Comparison of ENCODE assay signal across 2 cellular contexts in the genomic region with DNA sequence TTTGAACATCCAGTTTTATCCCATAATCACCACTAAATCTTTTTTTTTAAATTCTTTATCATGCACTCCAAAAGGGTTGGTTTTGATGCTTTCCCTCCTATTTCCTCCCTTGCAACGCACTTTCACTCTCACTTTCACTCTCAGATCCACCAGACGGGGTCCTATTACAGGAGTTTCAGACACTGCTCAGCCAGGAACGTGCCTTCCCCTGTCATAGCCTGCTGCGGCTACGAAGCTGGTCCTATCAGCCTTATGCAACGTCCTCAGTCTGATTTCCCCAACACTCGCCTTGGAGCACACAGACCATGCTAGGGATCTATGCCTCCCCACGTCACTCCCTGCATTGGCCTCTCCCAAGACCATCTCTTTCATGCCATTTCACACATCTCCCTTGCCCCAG.
TF ChIP-seq lines count a peak whose summit lies in the region.

No MANE protein-coding gene starts in this region.

TF ChIP-seq in HCT116, 20 proteins besides CTCF, POLR2A, EP300 and RAD21:
- TF ChIP-seq, protein P1, sequence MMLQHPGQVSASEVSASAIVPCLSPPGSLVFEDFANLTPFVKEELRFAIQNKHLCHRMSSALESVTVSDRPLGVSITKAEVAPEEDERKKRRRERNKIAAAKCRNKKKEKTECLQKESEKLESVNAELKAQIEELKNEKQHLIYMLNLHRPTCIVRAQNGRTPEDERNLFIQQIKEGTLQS (IDR thresholded peaks at IDR 0.05): no peak
- TF ChIP-seq YY1 (IDR thresholded peaks at IDR 0.05; ENCODE audit: extremely low read depth, insufficient replicate concordance, low read depth, low read length) (no peak), EGR1 (IDR thresholded peaks at IDR 0.05; ENCODE audit: low read depth) (no peak), FOSL1 (IDR thresholded peaks at IDR 0.05; ENCODE audit: low read depth) (no peak), TCF7L2 (IDR thresholded peaks at IDR 0.05; ENCODE audit: borderline replicate concordance, extremely low read depth, insufficient read depth, insufficient read length) (no peak), SRF (IDR thresholded peaks at IDR 0.05; ENCODE audit: low read depth) (no peak), EZH2phosphoT487 (IDR thresholded peaks at IDR 0.05; ENCODE audit: borderline replicate concordance) (no peak), ZNF274 (IDR thresholded peaks at IDR 0.05; ENCODE audit: low read depth, low read length) (no peak), ELF1 (IDR thresholded peaks at IDR 0.05; ENCODE audit: borderline replicate concordance, low read depth) (no peak), JUND (IDR thresholded peaks at IDR 0.05) (no peak), SP1 (IDR thresholded peaks at IDR 0.05; ENCODE audit: low read depth) (no peak), CBX3 (IDR thresholded peaks at IDR 0.05; ENCODE audit: low read depth) (no peak), ZFX (IDR thresholded peaks at IDR 0.05) (no peak)
- TF ChIP-seq, protein P2, sequence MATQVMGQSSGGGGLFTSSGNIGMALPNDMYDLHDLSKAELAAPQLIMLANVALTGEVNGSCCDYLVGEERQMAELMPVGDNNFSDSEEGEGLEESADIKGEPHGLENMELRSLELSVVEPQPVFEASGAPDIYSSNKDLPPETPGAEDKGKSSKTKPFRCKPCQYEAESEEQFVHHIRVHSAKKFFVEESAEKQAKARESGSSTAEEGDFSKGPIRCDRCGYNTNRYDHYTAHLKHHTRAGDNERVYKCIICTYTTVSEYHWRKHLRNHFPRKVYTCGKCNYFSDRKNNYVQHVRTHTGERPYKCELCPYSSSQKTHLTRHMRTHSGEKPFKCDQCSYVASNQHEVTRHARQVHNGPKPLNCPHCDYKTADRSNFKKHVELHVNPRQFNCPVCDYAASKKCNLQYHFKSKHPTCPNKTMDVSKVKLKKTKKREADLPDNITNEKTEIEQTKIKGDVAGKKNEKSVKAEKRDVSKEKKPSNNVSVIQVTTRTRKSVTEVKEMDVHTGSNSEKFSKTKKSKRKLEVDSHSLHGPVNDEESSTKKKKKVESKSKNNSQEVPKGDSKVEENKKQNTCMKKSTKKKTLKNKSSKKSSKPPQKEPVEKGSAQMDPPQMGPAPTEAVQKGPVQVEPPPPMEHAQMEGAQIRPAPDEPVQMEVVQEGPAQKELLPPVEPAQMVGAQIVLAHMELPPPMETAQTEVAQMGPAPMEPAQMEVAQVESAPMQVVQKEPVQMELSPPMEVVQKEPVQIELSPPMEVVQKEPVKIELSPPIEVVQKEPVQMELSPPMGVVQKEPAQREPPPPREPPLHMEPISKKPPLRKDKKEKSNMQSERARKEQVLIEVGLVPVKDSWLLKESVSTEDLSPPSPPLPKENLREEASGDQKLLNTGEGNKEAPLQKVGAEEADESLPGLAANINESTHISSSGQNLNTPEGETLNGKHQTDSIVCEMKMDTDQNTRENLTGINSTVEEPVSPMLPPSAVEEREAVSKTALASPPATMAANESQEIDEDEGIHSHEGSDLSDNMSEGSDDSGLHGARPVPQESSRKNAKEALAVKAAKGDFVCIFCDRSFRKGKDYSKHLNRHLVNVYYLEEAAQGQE (IDR thresholded peaks at IDR 0.05; ENCODE audit: low read depth): no peak
- TF ChIP-seq, protein P3, sequence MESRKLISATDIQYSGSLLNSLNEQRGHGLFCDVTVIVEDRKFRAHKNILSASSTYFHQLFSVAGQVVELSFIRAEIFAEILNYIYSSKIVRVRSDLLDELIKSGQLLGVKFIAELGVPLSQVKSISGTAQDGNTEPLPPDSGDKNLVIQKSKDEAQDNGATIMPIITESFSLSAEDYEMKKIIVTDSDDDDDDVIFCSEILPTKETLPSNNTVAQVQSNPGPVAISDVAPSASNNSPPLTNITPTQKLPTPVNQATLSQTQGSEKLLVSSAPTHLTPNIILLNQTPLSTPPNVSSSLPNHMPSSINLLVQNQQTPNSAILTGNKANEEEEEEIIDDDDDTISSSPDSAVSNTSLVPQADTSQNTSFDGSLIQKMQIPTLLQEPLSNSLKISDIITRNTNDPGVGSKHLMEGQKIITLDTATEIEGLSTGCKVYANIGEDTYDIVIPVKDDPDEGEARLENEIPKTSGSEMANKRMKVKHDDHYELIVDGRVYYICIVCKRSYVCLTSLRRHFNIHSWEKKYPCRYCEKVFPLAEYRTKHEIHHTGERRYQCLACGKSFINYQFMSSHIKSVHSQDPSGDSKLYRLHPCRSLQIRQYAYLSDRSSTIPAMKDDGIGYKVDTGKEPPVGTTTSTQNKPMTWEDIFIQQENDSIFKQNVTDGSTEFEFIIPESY (IDR thresholded peaks at IDR 0.05; ENCODE audit: extremely low read depth, insufficient replicate concordance, low read length): no peak

TF ChIP-seq in GM12878, 131 proteins besides CTCF, POLR2A, EP300 and RAD21 (continued from another document and continues in another):
- TF ChIP-seq, protein P4, sequence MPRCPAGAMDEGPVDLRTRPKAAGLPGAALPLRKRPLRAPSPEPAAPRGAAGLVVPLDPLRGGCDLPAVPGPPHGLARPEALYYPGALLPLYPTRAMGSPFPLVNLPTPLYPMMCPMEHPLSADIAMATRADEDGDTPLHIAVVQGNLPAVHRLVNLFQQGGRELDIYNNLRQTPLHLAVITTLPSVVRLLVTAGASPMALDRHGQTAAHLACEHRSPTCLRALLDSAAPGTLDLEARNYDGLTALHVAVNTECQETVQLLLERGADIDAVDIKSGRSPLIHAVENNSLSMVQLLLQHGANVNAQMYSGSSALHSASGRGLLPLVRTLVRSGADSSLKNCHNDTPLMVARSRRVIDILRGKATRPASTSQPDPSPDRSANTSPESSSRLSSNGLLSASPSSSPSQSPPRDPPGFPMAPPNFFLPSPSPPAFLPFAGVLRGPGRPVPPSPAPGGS (IDR thresholded peaks at IDR 0.05; ENCODE audit: borderline replicate concordance, insufficient read depth, low read depth, low read length, poor library complexity, severe bottlenecking): no peak
- TF ChIP-seq MTA3 (IDR thresholded peaks at IDR 0.05; ENCODE audit: borderline replicate concordance, low read length) (no peak), SMC3 (IDR thresholded peaks at IDR 0.05; ENCODE audit: borderline replicate concordance, low read length) (no peak), RELA (IDR thresholded peaks at IDR 0.05; ENCODE audit: borderline replicate concordance, partially characterized antibody) (no peak), ZNF24 (IDR thresholded peaks at IDR 0.05) (no peak), SREBF2 (IDR thresholded peaks at IDR 0.05; ENCODE audit: low read length) (no peak), KDM1A (IDR thresholded peaks at IDR 0.05; ENCODE audit: borderline replicate concordance) (no peak), TCF7 (IDR thresholded peaks at IDR 0.05; ENCODE audit: borderline replicate concordance) (no peak), ZNF622 (IDR thresholded peaks at IDR 0.05) (no peak), NFIC (IDR thresholded peaks at IDR 0.05; ENCODE audit: low read depth, low read length) (no peak), CHD4 (IDR thresholded peaks at IDR 0.05) (no peak), FOS (IDR thresholded peaks at IDR 0.05; ENCODE audit: borderline replicate concordance, extremely low read depth, insufficient read length) (no peak), CBX5 (IDR thresholded peaks at IDR 0.05; ENCODE audit: low read depth) (peak; percentile 94; the same call in 1 of the 2 replicates), MEF2A (IDR thresholded peaks at IDR 0.05; ENCODE audit: insufficient read depth, low read depth, low read length) (no peak)
- TF ChIP-seq, protein P5, sequence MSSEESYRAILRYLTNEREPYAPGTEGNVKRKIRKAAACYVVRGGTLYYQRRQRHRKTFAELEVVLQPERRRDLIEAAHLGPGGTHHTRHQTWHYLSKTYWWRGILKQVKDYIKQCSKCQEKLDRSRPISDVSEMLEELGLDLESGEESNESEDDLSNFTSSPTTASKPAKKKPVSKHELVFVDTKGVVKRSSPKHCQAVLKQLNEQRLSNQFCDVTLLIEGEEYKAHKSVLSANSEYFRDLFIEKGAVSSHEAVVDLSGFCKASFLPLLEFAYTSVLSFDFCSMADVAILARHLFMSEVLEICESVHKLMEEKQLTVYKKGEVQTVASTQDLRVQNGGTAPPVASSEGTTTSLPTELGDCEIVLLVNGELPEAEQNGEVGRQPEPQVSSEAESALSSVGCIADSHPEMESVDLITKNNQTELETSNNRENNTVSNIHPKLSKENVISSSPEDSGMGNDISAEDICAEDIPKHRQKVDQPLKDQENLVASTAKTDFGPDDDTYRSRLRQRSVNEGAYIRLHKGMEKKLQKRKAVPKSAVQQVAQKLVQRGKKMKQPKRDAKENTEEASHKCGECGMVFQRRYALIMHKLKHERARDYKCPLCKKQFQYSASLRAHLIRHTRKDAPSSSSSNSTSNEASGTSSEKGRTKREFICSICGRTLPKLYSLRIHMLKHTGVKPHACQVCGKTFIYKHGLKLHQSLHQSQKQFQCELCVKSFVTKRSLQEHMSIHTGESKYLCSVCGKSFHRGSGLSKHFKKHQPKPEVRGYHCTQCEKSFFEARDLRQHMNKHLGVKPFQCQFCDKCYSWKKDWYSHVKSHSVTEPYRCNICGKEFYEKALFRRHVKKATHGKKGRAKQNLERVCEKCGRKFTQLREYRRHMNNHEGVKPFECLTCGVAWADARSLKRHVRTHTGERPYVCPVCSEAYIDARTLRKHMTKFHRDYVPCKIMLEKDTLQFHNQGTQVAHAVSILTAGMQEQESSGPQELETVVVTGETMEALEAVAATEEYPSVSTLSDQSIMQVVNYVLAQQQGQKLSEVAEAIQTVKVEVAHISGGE (CRISPR knock-in tag; IDR thresholded peaks at IDR 0.05): no peak
- TF ChIP-seq, protein P6, sequence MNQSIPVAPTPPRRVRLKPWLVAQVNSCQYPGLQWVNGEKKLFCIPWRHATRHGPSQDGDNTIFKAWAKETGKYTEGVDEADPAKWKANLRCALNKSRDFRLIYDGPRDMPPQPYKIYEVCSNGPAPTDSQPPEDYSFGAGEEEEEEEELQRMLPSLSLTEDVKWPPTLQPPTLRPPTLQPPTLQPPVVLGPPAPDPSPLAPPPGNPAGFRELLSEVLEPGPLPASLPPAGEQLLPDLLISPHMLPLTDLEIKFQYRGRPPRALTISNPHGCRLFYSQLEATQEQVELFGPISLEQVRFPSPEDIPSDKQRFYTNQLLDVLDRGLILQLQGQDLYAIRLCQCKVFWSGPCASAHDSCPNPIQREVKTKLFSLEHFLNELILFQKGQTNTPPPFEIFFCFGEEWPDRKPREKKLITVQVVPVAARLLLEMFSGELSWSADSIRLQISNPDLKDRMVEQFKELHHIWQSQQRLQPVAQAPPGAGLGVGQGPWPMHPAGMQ (IDR thresholded peaks at IDR 0.05; ENCODE audit: borderline replicate concordance): no peak
- TF ChIP-seq, protein P7, sequence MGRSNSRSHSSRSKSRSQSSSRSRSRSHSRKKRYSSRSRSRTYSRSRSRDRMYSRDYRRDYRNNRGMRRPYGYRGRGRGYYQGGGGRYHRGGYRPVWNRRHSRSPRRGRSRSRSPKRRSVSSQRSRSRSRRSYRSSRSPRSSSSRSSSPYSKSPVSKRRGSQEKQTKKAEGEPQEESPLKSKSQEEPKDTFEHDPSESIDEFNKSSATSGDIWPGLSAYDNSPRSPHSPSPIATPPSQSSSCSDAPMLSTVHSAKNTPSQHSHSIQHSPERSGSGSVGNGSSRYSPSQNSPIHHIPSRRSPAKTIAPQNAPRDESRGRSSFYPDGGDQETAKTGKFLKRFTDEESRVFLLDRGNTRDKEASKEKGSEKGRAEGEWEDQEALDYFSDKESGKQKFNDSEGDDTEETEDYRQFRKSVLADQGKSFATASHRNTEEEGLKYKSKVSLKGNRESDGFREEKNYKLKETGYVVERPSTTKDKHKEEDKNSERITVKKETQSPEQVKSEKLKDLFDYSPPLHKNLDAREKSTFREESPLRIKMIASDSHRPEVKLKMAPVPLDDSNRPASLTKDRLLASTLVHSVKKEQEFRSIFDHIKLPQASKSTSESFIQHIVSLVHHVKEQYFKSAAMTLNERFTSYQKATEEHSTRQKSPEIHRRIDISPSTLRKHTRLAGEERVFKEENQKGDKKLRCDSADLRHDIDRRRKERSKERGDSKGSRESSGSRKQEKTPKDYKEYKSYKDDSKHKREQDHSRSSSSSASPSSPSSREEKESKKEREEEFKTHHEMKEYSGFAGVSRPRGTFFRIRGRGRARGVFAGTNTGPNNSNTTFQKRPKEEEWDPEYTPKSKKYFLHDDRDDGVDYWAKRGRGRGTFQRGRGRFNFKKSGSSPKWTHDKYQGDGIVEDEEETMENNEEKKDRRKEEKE (IDR thresholded peaks at IDR 0.05): no peak
- TF ChIP-seq, protein P8, sequence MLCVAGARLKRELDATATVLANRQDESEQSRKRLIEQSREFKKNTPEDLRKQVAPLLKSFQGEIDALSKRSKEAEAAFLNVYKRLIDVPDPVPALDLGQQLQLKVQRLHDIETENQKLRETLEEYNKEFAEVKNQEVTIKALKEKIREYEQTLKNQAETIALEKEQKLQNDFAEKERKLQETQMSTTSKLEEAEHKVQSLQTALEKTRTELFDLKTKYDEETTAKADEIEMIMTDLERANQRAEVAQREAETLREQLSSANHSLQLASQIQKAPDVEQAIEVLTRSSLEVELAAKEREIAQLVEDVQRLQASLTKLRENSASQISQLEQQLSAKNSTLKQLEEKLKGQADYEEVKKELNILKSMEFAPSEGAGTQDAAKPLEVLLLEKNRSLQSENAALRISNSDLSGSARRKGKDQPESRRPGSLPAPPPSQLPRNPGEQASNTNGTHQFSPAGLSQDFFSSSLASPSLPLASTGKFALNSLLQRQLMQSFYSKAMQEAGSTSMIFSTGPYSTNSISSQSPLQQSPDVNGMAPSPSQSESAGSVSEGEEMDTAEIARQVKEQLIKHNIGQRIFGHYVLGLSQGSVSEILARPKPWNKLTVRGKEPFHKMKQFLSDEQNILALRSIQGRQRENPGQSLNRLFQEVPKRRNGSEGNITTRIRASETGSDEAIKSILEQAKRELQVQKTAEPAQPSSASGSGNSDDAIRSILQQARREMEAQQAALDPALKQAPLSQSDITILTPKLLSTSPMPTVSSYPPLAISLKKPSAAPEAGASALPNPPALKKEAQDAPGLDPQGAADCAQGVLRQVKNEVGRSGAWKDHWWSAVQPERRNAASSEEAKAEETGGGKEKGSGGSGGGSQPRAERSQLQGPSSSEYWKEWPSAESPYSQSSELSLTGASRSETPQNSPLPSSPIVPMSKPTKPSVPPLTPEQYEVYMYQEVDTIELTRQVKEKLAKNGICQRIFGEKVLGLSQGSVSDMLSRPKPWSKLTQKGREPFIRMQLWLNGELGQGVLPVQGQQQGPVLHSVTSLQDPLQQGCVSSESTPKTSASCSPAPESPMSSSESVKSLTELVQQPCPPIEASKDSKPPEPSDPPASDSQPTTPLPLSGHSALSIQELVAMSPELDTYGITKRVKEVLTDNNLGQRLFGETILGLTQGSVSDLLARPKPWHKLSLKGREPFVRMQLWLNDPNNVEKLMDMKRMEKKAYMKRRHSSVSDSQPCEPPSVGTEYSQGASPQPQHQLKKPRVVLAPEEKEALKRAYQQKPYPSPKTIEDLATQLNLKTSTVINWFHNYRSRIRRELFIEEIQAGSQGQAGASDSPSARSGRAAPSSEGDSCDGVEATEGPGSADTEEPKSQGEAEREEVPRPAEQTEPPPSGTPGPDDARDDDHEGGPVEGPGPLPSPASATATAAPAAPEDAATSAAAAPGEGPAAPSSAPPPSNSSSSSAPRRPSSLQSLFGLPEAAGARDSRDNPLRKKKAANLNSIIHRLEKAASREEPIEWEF (IDR thresholded peaks at IDR 0.05; ENCODE audit: insufficient replicate concordance, low read depth, low read length): no peak
- TF ChIP-seq, protein P9, sequence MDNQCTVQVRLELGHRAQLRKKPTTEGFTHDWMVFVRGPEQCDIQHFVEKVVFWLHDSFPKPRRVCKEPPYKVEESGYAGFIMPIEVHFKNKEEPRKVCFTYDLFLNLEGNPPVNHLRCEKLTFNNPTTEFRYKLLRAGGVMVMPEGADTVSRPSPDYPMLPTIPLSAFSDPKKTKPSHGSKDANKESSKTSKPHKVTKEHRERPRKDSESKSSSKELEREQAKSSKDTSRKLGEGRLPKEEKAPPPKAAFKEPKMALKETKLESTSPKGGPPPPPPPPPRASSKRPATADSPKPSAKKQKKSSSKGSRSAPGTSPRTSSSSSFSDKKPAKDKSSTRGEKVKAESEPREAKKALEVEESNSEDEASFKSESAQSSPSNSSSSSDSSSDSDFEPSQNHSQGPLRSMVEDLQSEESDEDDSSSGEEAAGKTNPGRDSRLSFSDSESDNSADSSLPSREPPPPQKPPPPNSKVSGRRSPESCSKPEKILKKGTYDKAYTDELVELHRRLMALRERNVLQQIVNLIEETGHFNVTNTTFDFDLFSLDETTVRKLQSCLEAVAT (IDR thresholded peaks at IDR 0.05): no peak
